23 cellular contexts compared by ENCODE assay signal in genomic region chr1:53586765-53587164, GRCh38.
DNase-seq lines count a peak whose midpoint lies in the region; ATAC-seq and TF ChIP-seq lines count a peak whose summit lies in the region.
"Had no signal": no experiment of that assay in that cellular context is flagged by ENCODE, and none has a peak within 500 bp of the region (broad histone marks: within the 10 kb centered on the region; RNA-seq: fewer than 3 reads in every experiment).

No MANE protein-coding gene starts in this region.

- H3K4me3 ChIP-seq in CD8-positive, alpha-beta T cell (ENCODE audit: low read depth, low read length) = no peak overlapping the region
- H3K4me3 ChIP-seq in Loucy (ENCODE audit: low read length, poor library complexity, severe bottlenecking) = no peak overlapping the region
- H3K4me3 ChIP-seq: dorsolateral prefrontal cortex, ovary had no signal

- no peaks in the 10 kb centered on the region for H3K9me3 ChIP-seq in CD8-positive, alpha-beta T cell (ENCODE audit: low read length)
- H3K9me3 ChIP-seq in Loucy (ENCODE audit: insufficient read depth, low read depth, low read length) = no peaks in the 10 kb centered on the region
- H3K9me3 ChIP-seq: ovary had no signal

- peak in 1 of 7 experiments; percentile 41 for DNase-seq in CD8-positive, alpha-beta T cell
- DNase-seq in iPS-NIHi11 (ENCODE audit: low spot score) = peak; percentile 6
- peak; percentile 46 for DNase-seq in posterior vena cava (ENCODE audit: low spot score)
- DNase-seq in GM13977 (ENCODE audit: low spot score) = no peak
- DNase-seq: activated CD4-positive, alpha-beta T cell treated with anti-CD3 and anti-CD28 coated beads, Interleukin-2, amount 50 U/mL, for 48 hours; activated T-cell treated with anti-CD3 and anti-CD28 coated beads, Interleukin-2, amount 50 U/mL, for 72 hours; central memory CD4-positive, alpha-beta T cell; Karpas-422; mammary epithelial cell; NCI-H1694 treated with DMSO at 0.1 percent for 48 hours; ovary; stimulated activated CD4-positive, alpha-beta T cell treated with anti-CD3 and anti-CD28 coated beads, Interleukin-4, amount 100 ng/mL, for 4 hours; stimulated activated naive CD4-positive, alpha-beta T cell treated with Interleukin-2 at 50 U/mL for 16 hours; T-helper 9 cell had no signal

- peak overlapping the region; percentile 3 for H3K27ac Mint-ChIP-seq in CD8-positive, alpha-beta T cell
- H3K27ac Mint-ChIP-seq: activated naive CD4-positive, alpha-beta T cell treated with anti-CD3 and anti-CD28 coated beads, Interleukin-2, amount 50 U/mL, for 72 hours; activated T-cell treated with anti-CD3 and anti-CD28 coated beads, Interleukin-2, amount 50 U/mL, for 72 hours; WTC11 had no signal

- intact Hi-C loops in CD8-positive, alpha-beta T cell (cut with DNase I, micrococcal nuclease) = no loop called here
- intact Hi-C loops in posterior vena cava (cut with DNase I) = no loop called here

- H3K4me3 Mint-ChIP-seq in CD8-positive, alpha-beta T cell = no peak overlapping the region
- H3K4me3 Mint-ChIP-seq: activated T-cell treated with anti-CD3 and anti-CD28 coated beads, Interleukin-2, amount 50 U/mL, for 72 hours; WTC11 had no signal

- no peaks in the 10 kb centered on the region for H3K27me3 Mint-ChIP-seq in CD8-positive, alpha-beta T cell (ENCODE audit: low read depth)

- no peaks in the 10 kb centered on the region for H4K20me1 ChIP-seq in Loucy (ENCODE audit: insufficient read depth, low read length, poor library complexity, severe bottlenecking)

- TF ChIP-seq CTCF in CD8-positive, alpha-beta T cell (IDR thresholded peaks at IDR 0.05) = no peak
- TF ChIP-seq CTCF in Loucy (conservative IDR thresholded peaks at IDR 0.05; ENCODE audit: low read length) (no peak), GM13977 (IDR thresholded peaks at IDR 0.05; ENCODE audit: extremely low read depth, insufficient read depth, missing control alignments) (no peak)

- no peaks in the 10 kb centered on the region for H3K79me2 ChIP-seq in Loucy (ENCODE audit: insufficient read depth, low read length)

- no peaks in the 10 kb centered on the region for H3K36me3 ChIP-seq in CD8-positive, alpha-beta T cell (ENCODE audit: insufficient read depth, low read length)
- H3K36me3 ChIP-seq in Loucy (ENCODE audit: insufficient read depth, low read length) = no peaks in the 10 kb centered on the region
- H3K36me3 ChIP-seq: ovary had no signal

- in situ Hi-C loops in GM13977 (cut with MboI; ENCODE audit: low pct_unique_long_range_greater_than_20kb, low sequenced_read_pairs, unreplicated experiment) = no loop called here

- H3K4me1 ChIP-seq in CD8-positive, alpha-beta T cell (ENCODE audit: insufficient read depth, low read length) = peaks cover 25% of the 10 kb centered on the region
- peaks cover 70% of the 10 kb centered on the region for H3K4me1 ChIP-seq in Loucy (ENCODE audit: insufficient read depth, low read length, poor library complexity, severe bottlenecking)

- POLR2A ChIA-PET in CD8-positive, alpha-beta T cell (lab: Charles Lee) = no interaction called here

- H3K9ac ChIP-seq in Loucy (ENCODE audit: low read depth, low read length, poor library complexity, severe bottlenecking) = peak overlapping the region; percentile 24

- H3K27me3 ChIP-seq in CD8-positive, alpha-beta T cell (ENCODE audit: insufficient read depth, low read length) = no peaks in the 10 kb centered on the region
- H3K27me3 ChIP-seq in Loucy (ENCODE audit: insufficient read depth, low read length, poor library complexity, severe bottlenecking) = no peaks in the 10 kb centered on the region
- H3K27me3 ChIP-seq: dorsolateral prefrontal cortex, ovary had no signal

- H3K4me2 ChIP-seq in Loucy (ENCODE audit: low read depth, low read length, poor library complexity, severe bottlenecking) = no peak overlapping the region

- no peaks in the 10 kb centered on the region for H3K36me3 Mint-ChIP-seq in CD8-positive, alpha-beta T cell
- H3K36me3 Mint-ChIP-seq: activated naive CD4-positive, alpha-beta T cell treated with anti-CD3 and anti-CD28 coated beads, Interleukin-2, amount 50 U/mL, for 72 hours; WTC11 had no signal

- no peak overlapping the region for H2AFZ ChIP-seq in Loucy (ENCODE audit: low read length)

- H3K9me3 Mint-ChIP-seq in CD8-positive, alpha-beta T cell = no peaks in the 10 kb centered on the region
- H3K9me3 Mint-ChIP-seq: activated naive CD4-positive, alpha-beta T cell treated with anti-CD3 and anti-CD28 coated beads, Interleukin-2, amount 50 U/mL, for 72 hours; activated T-cell treated with anti-CD3 and anti-CD28 coated beads, Interleukin-2, amount 50 U/mL, for 72 hours; WTC11 had no signal

- ATAC-seq in CD8-positive, alpha-beta T cell = no peak
- ATAC-seq in HG03045 (IDR thresholded peaks at IDR 0.05; ENCODE audit: unreplicated experiment) (no peak), HG03565 (IDR thresholded peaks at IDR 0.05; ENCODE audit: unreplicated experiment) (no peak)
- ATAC-seq: activated naive CD4-positive, alpha-beta T cell treated with anti-CD3 and anti-CD28 coated beads, Interleukin-2, amount 50 U/mL, for 72 hours; activated T-cell treated with anti-CD3 and anti-CD28 coated beads, Interleukin-2, amount 50 U/mL, for 72 hours; right cardiac atrium; WTC11 had no signal

- no peaks in the 10 kb centered on the region for H3K9me2 ChIP-seq in Loucy (replicated peaks; ENCODE audit: low read depth, low read length)

- H3F3A ChIP-seq in Loucy (ENCODE audit: low read depth) = no peaks in the 10 kb centered on the region

- no peak overlapping the region for H3K27ac ChIP-seq in CD8-positive, alpha-beta T cell (ENCODE audit: low read depth, low read length)
- H3K27ac ChIP-seq: C4-2B, dorsolateral prefrontal cortex, HL-60, ovary had no signal

- CTCF ChIA-PET in CD8-positive, alpha-beta T cell (lab: Charles Lee) = interaction anchor here (1.2 kb wide), 1 partner anchor 9 kb away, joined by 3 read pairs; no protein-coding TSS in a partner anchor

- H3K4me1 Mint-ChIP-seq in CD8-positive, alpha-beta T cell (ENCODE audit: low read depth) = peaks cover 28% of the 10 kb centered on the region
